In the genomic region with DNA sequence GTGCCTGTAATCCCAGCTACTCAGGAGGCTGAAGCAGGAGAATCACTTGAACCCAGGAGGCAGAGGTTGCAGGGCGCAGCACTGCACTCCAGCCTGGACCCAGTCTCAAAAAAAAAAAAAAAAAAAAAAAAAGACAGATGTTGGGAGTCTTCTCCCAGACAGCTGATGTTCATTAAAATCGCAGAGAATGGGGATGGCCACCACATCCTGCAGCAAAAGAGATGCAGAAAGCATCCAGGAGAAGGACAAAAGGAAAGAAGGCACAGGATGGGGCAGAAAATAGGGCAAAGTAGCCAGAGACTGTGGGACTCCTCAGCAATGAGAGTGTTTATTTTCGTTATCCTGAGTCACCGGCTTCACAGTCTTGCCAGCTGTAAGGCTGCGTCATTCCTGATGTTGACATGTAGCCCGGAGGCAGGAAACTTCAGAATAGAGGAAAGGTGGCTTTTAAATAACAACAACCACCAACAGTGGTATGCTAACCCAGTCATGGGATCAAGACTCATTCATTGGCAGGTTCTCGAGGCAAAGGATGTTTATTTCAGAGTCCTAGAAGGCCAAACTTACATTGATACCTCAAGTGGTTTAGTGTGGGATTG, we compare ENCODE assay signal across 9 cellular contexts.
DNase-seq lines count a peak whose midpoint lies in the region; ATAC-seq and TF ChIP-seq lines count a peak whose summit lies in the region.
"Had no signal": no experiment of that assay in that cellular context is flagged by ENCODE, and none has a peak within 500 bp of the region (broad histone marks: within the 10 kb centered on the region; RNA-seq: fewer than 3 reads in every experiment).

No MANE protein-coding gene starts in this region.

- peak; percentile 32 for DNase-seq in SIG-M5 treated with dmso at 0.1 percent for 504 hours (lab: John Stamatoyannopoulos, UW; ENCODE audit: unreplicated experiment)
- no peak for DNase-seq in SIG-M5 (lab: John Stamatoyannopoulos, UW)
- peak; percentile 73 for DNase-seq in endodermal cell
- DNase-seq in lower lobe of right lung = no peak
- peak in 1 of 2 donors; percentile 78 for DNase-seq in aorta
- DNase-seq in mesenteric fat pad (ENCODE audit: low spot score) = no peak
- no peak for DNase-seq in nucleus accumbens (lab: John Stamatoyannopoulos, UW)
- DNase-seq in SKM-1 (lab: John Stamatoyannopoulos, UW; ENCODE audit: unreplicated experiment) = no peak

- intact Hi-C loops in lower lobe of right lung (cut with DNase I) (no loop called here), aorta (cut with DNase I) (loop anchor here (5.0 to 10.0 kb wide), 3 partner anchors 42 to 171 kb away; no protein-coding TSS in a partner anchor)

- no peak overlapping the region for H3K27ac ChIP-seq in endodermal cell (ENCODE audit: low read depth, low read length)
- peak overlapping the region; percentile 7 for H3K27ac ChIP-seq in lower lobe of right lung
- H3K27ac ChIP-seq in aorta (ENCODE audit: low read depth in 1 of 2, low read length in 2 of 2) = peak overlapping the region in 1 of 2 donors; percentile 95

- H3K9me3 Mint-ChIP-seq in endodermal cell = no peaks in the 10 kb centered on the region
- H3K9me3 Mint-ChIP-seq: dendritic cell treated with granulocyte-macrophage colony-stimulating factor and Interleukin-4, amounts not matched to agents 40 ng/mL and 50 ng/mL, for 4 days had no signal

- 51 to 66% methylated on average over 3 to 7 of the region's 7 CpGs for WGBS in endodermal cell (ENCODE audit: insufficient coverage in 1 of 2, insufficient read length in 1 of 2), 2 experiments
- WGBS in aorta, 2 donors = 14 to 17% methylated on average over 7 of the region's 7 CpGs

- H3K36me3 ChIP-seq in endodermal cell (ENCODE audit: control insufficient read depth, insufficient read depth, low read length) (no peaks in the 10 kb centered on the region), lower lobe of right lung (no peaks in the 10 kb centered on the region), aorta (ENCODE audit: control insufficient read depth in 1 of 2, insufficient read depth in 2 of 2, low read length in 1 of 2) (no peaks in the 10 kb centered on the region)

- H3K36me3 Mint-ChIP-seq in endodermal cell (ENCODE audit: low read depth) = no peaks in the 10 kb centered on the region

- no peak overlapping the region for H3K27ac Mint-ChIP-seq in endodermal cell
- H3K27ac Mint-ChIP-seq: dendritic cell treated with granulocyte-macrophage colony-stimulating factor and Interleukin-4, amounts not matched to agents 40 ng/mL and 50 ng/mL, for 4 days had no signal

- H3K4me3 ChIP-seq in endodermal cell (ENCODE audit: low read length) = no peak overlapping the region
- no peak overlapping the region for H3K4me3 ChIP-seq in lower lobe of right lung
- no peak overlapping the region for H3K4me3 ChIP-seq in aorta (ENCODE audit: low read length in 2 of 2)

- no peak overlapping the region for H3K4me3 Mint-ChIP-seq in endodermal cell
- H3K4me3 Mint-ChIP-seq: dendritic cell treated with granulocyte-macrophage colony-stimulating factor and Interleukin-4, amounts not matched to agents 40 ng/mL and 50 ng/mL, for 4 days had no signal

- H3K27me3 Mint-ChIP-seq in endodermal cell (ENCODE audit: insufficient read depth) = no peaks in the 10 kb centered on the region

- H3K9me3 ChIP-seq in endodermal cell (ENCODE audit: control insufficient read depth, low read length) (peaks cover 10% of the 10 kb centered on the region), lower lobe of right lung (peaks cover 6% of the 10 kb centered on the region), aorta (ENCODE audit: control insufficient read depth, low read length) (no peaks in the 10 kb centered on the region)

- TF ChIP-seq CTCF in endodermal cell (conservative IDR thresholded peaks at IDR 0.05) (no peak), lower lobe of right lung (IDR thresholded peaks at IDR 0.05) (no peak)

- no peaks in the 10 kb centered on the region for H3K27me3 ChIP-seq in endodermal cell (ENCODE audit: control insufficient read depth, insufficient read depth, low read length, poor library complexity, severe bottlenecking)
- no peaks in the 10 kb centered on the region for H3K27me3 ChIP-seq in lower lobe of right lung (ENCODE audit: low read depth)
- H3K27me3 ChIP-seq in aorta (ENCODE audit: control insufficient read depth in 1 of 2, insufficient read depth in 2 of 2, low read length in 1 of 2) = no peaks in the 10 kb centered on the region

- ATAC-seq in lower lobe of right lung (peak; percentile 93 to 96), aorta (ENCODE audit: low FRiP score) (peak; percentile 94)

- H3K9ac ChIP-seq in endodermal cell (ENCODE audit: extremely low read depth, low read length, poor library complexity, severe bottlenecking) = no peak overlapping the region

- H3K4me1 ChIP-seq in endodermal cell (ENCODE audit: control insufficient read depth, insufficient read depth, low read length) (no peaks in the 10 kb centered on the region), lower lobe of right lung (peaks cover 13% of the 10 kb centered on the region), aorta (ENCODE audit: control insufficient read depth in 1 of 2, insufficient read depth in 2 of 2, low read length in 2 of 2) (peaks cover 0 to 4% of the 10 kb centered on the region in 2 donors)

- H3K4me1 Mint-ChIP-seq in endodermal cell = peaks cover 2% of the 10 kb centered on the region

Comparison
In these comparisons a context has a peak if more than half of its experiments do, and no peak if none do; other contexts are left out.
1. DNase-seq: peak in SIG-M5 treated with dmso at 0.1 percent for 504 hours (single experiment) and endodermal cell (single experiment); none in SIG-M5 (single experiment), lower lobe of right lung (single experiment), mesenteric fat pad (single experiment), nucleus accumbens (0 of 56) and SKM-1 (single experiment).